In genomic region chr17:81334987-81335386, GRCh38 we compare ENCODE assay signal across 20 cellular contexts.
"Had no signal": no experiment of that assay in that cellular context is flagged by ENCODE, and none has a peak within 500 bp of the region (broad histone marks: within the 10 kb centered on the region; RNA-seq: fewer than 3 reads in every experiment).

No MANE protein-coding gene starts in this region.

- ATAC-seq: activated CD8-positive, alpha-beta memory T cell treated with anti-CD3 and anti-CD28 coated beads, Interleukin-2, amount 10 ng/mL, durations not matched to agents 7 days and 5 days; left lobe of liver; stimulated activated memory B cell treated with anti-CD40 and anti-IgM and Interleukin-4, amounts not matched to agents 10 μg/mL and 1 μg/mL and 100 μg/mL, for 72 hours had no signal

- DNase-seq: activated B cell treated with CpG ODN at 0.5 μM for 24 hours; activated CD4-positive, alpha-beta memory T cell treated with anti-CD3 and anti-CD28 coated beads, Interleukin-2, amount 10 ng/mL, durations not matched to agents 7 days and 5 days; activated CD4-positive, alpha-beta T cell treated with anti-CD3 and anti-CD28 coated beads for 48 hours; activated CD8-positive, alpha-beta memory T cell treated with anti-CD3 and anti-CD28 coated beads, Interleukin-2, amount 10 ng/mL, durations not matched to agents 7 days and 5 days; activated naive CD4-positive, alpha-beta T cell treated with Interleukin-2 at 50 U/mL for 16 hours; caudate nucleus; foreskin melanocyte; midbrain; nephron progenitor cell; stimulated activated CD4-positive, alpha-beta T cell treated with anti-CD3 and anti-CD28 coated beads, Interleukin-4, amount 100 ng/mL, for 24 hours had no signal

- H3K9me3 ChIP-seq: right atrium auricular region, thoracic aorta, upper lobe of right lung had no signal

- H3K27ac ChIP-seq: right atrium auricular region, thoracic aorta had no signal

- H3K36me3 ChIP-seq: right atrium auricular region, thoracic aorta, upper lobe of right lung had no signal

- H3K9me3 Mint-ChIP-seq: activated B cell treated with CpG ODN at 0.5 μM for 24 hours; activated CD4-positive, alpha-beta memory T cell treated with anti-CD3 and anti-CD28 coated beads, Interleukin-2, amount 10 ng/mL, durations not matched to agents 7 days and 5 days; brain; nephron progenitor cell; stimulated activated memory B cell treated with anti-CD40 and anti-IgM and Interleukin-4, amounts not matched to agents 10 μg/mL and 1 μg/mL and 100 μg/mL, for 72 hours; T-helper 2 cell treated with Interferon-gamma antibody and Interleukin-4, amounts not matched to agents 5 μg/mL and 100 μg/mL, for 36 hours had no signal

- H3K27ac Mint-ChIP-seq: activated B cell treated with CpG ODN at 0.5 μM for 24 hours; activated CD4-positive, alpha-beta memory T cell treated with anti-CD3 and anti-CD28 coated beads, Interleukin-2, amount 10 ng/mL, durations not matched to agents 7 days and 5 days; activated CD8-positive, alpha-beta memory T cell treated with anti-CD3 and anti-CD28 coated beads, Interleukin-2, amount 10 ng/mL, durations not matched to agents 7 days and 5 days; brain; stimulated activated memory B cell treated with anti-CD40 and anti-IgM and Interleukin-4, amounts not matched to agents 10 μg/mL and 1 μg/mL and 100 μg/mL, for 72 hours; T-helper 2 cell treated with Interferon-gamma antibody and Interleukin-4, amounts not matched to agents 5 μg/mL and 100 μg/mL, for 36 hours had no signal

- H3K27me3 ChIP-seq: right atrium auricular region, upper lobe of right lung had no signal

- FAIRE-seq: kidney, small intestine, TTC549 had no signal

- H3K4me3 ChIP-seq: right atrium auricular region, thoracic aorta, upper lobe of right lung had no signal

- H3K4me3 Mint-ChIP-seq: activated B cell treated with CpG ODN at 0.5 μM for 24 hours; activated CD4-positive, alpha-beta memory T cell treated with anti-CD3 and anti-CD28 coated beads, Interleukin-2, amount 10 ng/mL, durations not matched to agents 7 days and 5 days; activated CD8-positive, alpha-beta memory T cell treated with anti-CD3 and anti-CD28 coated beads, Interleukin-2, amount 10 ng/mL, durations not matched to agents 7 days and 5 days; brain; nephron progenitor cell; stimulated activated memory B cell treated with anti-CD40 and anti-IgM and Interleukin-4, amounts not matched to agents 10 μg/mL and 1 μg/mL and 100 μg/mL, for 72 hours; T-helper 2 cell treated with Interferon-gamma antibody and Interleukin-4, amounts not matched to agents 5 μg/mL and 100 μg/mL, for 36 hours had no signal

- H3K36me3 Mint-ChIP-seq: activated CD8-positive, alpha-beta memory T cell treated with anti-CD3 and anti-CD28 coated beads, Interleukin-2, amount 10 ng/mL, durations not matched to agents 7 days and 5 days; brain; stimulated activated memory B cell treated with anti-CD40 and anti-IgM and Interleukin-4, amounts not matched to agents 10 μg/mL and 1 μg/mL and 100 μg/mL, for 72 hours had no signal

- H3K27me3 Mint-ChIP-seq: brain had no signal

- H3K4me1 Mint-ChIP-seq: activated B cell treated with CpG ODN at 0.5 μM for 24 hours; activated CD4-positive, alpha-beta memory T cell treated with anti-CD3 and anti-CD28 coated beads, Interleukin-2, amount 10 ng/mL, durations not matched to agents 7 days and 5 days; activated CD8-positive, alpha-beta memory T cell treated with anti-CD3 and anti-CD28 coated beads, Interleukin-2, amount 10 ng/mL, durations not matched to agents 7 days and 5 days; stimulated activated memory B cell treated with anti-CD40 and anti-IgM and Interleukin-4, amounts not matched to agents 10 μg/mL and 1 μg/mL and 100 μg/mL, for 72 hours had no signal
